In the genomic region with DNA sequence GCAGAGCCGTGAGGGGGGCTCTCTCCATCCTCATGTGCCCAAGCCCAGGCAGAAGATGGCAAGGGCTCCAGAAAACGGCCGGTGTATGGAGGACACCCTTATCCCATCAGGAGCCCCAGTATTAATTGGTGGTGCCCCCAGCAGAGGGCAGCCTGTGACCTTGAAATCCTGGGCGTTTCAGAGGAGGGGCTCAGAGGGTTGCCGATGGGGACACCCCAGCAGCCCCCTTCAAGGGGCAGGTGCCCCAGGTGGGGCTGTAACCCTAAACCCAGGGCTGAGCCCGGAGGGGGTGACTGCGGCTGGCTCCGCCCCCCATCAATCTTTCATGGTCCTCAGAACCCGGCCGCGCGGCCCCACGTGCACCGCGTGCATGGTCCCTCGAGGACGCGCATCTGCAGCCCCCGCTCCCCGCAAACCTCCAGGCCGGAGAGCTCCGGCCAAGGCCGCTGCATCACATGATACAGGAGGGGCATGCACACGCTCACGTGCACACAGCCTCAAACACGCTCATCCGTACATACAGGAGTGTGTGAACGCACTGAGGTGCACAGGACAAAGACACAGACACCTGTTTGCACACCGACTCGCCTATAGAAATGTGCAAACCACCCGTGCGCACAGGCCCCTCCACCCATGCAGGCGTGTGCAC, we compare ENCODE assay signal across 1 cellular context.
TF ChIP-seq lines count a peak whose summit lies in the region.

No MANE protein-coding gene starts in this region.

TF ChIP-seq in K562, 482 proteins besides CTCF, POLR2A, EP300 and RAD21 (continues in another document):
- TF ChIP-seq TBL1XR1 (IDR thresholded peaks at IDR 0.05; ENCODE audit: low read length in 2 of 2) (no peak), HSF4 (CRISPR knock-in tag; IDR thresholded peaks at IDR 0.05; ENCODE audit: borderline replicate concordance) (no peak), ZNF644 (tag; IDR thresholded peaks at IDR 0.05; ENCODE audit: low read depth) (no peak), RB1 (IDR thresholded peaks at IDR 0.05; ENCODE audit: low read depth) (peak; percentile 67; the same call in 1 of the 2 replicates), ZNF212 (CRISPR knock-in tag; IDR thresholded peaks at IDR 0.05) (no peak), GATA2 (CRISPR knock-in tag; IDR thresholded peaks at IDR 0.05) (no peak), ZNF354B (CRISPR knock-in tag; IDR thresholded peaks at IDR 0.05) (no peak), TRIM28 (IDR thresholded peaks at IDR 0.05) (no peak), BDP1 (IDR thresholded peaks at IDR 0.05; ENCODE audit: insufficient read depth, insufficient read length) (no peak), POLR3G (IDR thresholded peaks at IDR 0.05; ENCODE audit: extremely low read depth, insufficient read length, insufficient replicate concordance) (no peak), EZH2 (IDR thresholded peaks at IDR 0.05; ENCODE audit: borderline replicate concordance, low read depth, low read length) (no peak), ZNF3 (CRISPR knock-in tag; IDR thresholded peaks at IDR 0.05) (no peak), ZFP1 (CRISPR knock-in tag; IDR thresholded peaks at IDR 0.05) (no peak), NFXL1 (CRISPR knock-in tag; IDR thresholded peaks at IDR 0.05) (no peak), ZNF408 (CRISPR knock-in tag; IDR thresholded peaks at IDR 0.05; ENCODE audit: low read depth) (no peak), MYC (IDR thresholded peaks at IDR 0.05; ENCODE audit: low read depth, low read length) (0 out of 2 replicates have a peak, but pooled peaks have one; percentile 66), MYC (CRISPR knock-in tag; IDR thresholded peaks at IDR 0.05; ENCODE audit: borderline replicate concordance, low read depth) (peak; percentile 59; the same call in 1 of the 2 replicates), CEBPG (CRISPR knock-in tag; IDR thresholded peaks at IDR 0.05) (no peak), CEBPG (tag; conservative IDR thresholded peaks at IDR 0.05 in 1 of 2, IDR thresholded peaks at IDR 0.05 in 1 of 2) (no peak), NR2C1 (IDR thresholded peaks at IDR 0.05) (no peak), NR2C1 (tag; IDR thresholded peaks at IDR 0.05) (no peak), FOXJ3 (CRISPR knock-in tag; IDR thresholded peaks at IDR 0.05) (no peak), XRCC4 (IDR thresholded peaks at IDR 0.05; ENCODE audit: extremely low read depth, insufficient read depth, insufficient read length) (no peak), NCOR1 (IDR thresholded peaks at IDR 0.05) (no peak; the same call in 1 of the 2 replicates), SETDB1 (IDR thresholded peaks at IDR 0.05; ENCODE audit: low read length) (no peak), RFX5 (IDR thresholded peaks at IDR 0.05; ENCODE audit: low read depth, low read length) (no peak), CBX8 (IDR thresholded peaks at IDR 0.05; ENCODE audit: borderline replicate concordance, extremely low read depth, low read depth, low read length, poor library complexity, severe bottlenecking) (no peak), HDGF (IDR thresholded peaks at IDR 0.05) (no peak), SIN3A (IDR thresholded peaks at IDR 0.05; ENCODE audit: borderline replicate concordance in 2 of 2, control insufficient read depth in 1 of 2, low read depth in 2 of 2, low read length in 2 of 2) (0 out of 4 replicates have a peak, but pooled peaks of 1 of the 2 experiments have one; percentile 25), PRPF4 (IDR thresholded peaks at IDR 0.05; ENCODE audit: insufficient read depth, low read depth, low read length, poor library complexity, severe bottlenecking) (no peak), MCM3 (IDR thresholded peaks at IDR 0.05) (no peak), BRD4 (IDR thresholded peaks at IDR 0.05) (no peak), MCM5 (IDR thresholded peaks at IDR 0.05; ENCODE audit: low read depth) (no peak), RNF2 (IDR thresholded peaks at IDR 0.05) (no peak; the same call in 1 of the 2 replicates), NR2F6 (CRISPR knock-in tag; IDR thresholded peaks at IDR 0.05) (no peak)
- TF ChIP-seq, protein P1, sequence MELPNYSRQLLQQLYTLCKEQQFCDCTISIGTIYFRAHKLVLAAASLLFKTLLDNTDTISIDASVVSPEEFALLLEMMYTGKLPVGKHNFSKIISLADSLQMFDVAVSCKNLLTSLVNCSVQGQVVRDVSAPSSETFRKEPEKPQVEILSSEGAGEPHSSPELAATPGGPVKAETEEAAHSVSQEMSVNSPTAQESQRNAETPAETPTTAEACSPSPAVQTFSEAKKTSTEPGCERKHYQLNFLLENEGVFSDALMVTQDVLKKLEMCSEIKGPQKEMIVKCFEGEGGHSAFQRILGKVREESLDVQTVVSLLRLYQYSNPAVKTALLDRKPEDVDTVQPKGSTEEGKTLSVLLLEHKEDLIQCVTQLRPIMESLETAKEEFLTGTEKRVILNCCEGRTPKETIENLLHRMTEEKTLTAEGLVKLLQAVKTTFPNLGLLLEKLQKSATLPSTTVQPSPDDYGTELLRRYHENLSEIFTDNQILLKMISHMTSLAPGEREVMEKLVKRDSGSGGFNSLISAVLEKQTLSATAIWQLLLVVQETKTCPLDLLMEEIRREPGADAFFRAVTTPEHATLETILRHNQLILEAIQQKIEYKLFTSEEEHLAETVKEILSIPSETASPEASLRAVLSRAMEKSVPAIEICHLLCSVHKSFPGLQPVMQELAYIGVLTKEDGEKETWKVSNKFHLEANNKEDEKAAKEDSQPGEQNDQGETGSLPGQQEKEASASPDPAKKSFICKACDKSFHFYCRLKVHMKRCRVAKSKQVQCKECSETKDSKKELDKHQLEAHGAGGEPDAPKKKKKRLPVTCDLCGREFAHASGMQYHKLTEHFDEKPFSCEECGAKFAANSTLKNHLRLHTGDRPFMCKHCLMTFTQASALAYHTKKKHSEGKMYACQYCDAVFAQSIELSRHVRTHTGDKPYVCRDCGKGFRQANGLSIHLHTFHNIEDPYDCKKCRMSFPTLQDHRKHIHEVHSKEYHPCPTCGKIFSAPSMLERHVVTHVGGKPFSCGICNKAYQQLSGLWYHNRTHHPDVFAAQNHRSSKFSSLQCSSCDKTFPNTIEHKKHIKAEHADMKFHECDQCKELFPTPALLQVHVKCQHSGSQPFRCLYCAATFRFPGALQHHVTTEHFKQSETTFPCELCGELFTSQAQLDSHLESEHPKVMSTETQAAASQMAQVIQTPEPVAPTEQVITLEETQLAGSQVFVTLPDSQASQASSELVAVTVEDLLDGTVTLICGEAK (IDR thresholded peaks at IDR 0.05) = no peak
- TF ChIP-seq, protein P1 (CRISPR knock-in tag; IDR thresholded peaks at IDR 0.05) = 0 out of 2 replicates have a peak, but pooled peaks have one; percentile 38
- TF ChIP-seq, protein P2, sequence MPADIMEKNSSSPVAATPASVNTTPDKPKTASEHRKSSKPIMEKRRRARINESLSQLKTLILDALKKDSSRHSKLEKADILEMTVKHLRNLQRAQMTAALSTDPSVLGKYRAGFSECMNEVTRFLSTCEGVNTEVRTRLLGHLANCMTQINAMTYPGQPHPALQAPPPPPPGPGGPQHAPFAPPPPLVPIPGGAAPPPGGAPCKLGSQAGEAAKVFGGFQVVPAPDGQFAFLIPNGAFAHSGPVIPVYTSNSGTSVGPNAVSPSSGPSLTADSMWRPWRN (IDR thresholded peaks at IDR 0.05; ENCODE audit: low read depth) = no peak
- TF ChIP-seq, protein P3, sequence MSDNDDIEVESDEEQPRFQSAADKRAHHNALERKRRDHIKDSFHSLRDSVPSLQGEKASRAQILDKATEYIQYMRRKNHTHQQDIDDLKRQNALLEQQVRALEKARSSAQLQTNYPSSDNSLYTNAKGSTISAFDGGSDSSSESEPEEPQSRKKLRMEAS (CRISPR knock-in tag; IDR thresholded peaks at IDR 0.05) = peak; percentile 95
- TF ChIP-seq, protein P4, sequence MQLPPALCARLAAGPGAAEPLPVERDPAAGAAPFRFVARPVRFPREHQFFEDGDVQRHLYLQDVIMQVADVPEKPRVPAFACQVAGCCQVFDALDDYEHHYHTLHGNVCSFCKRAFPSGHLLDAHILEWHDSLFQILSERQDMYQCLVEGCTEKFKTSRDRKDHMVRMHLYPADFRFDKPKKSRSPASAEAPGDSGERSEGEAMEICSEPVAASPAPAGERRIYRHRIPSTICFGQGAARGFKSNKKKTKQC (CRISPR knock-in tag; IDR thresholded peaks at IDR 0.05) = peak; percentile 79; the same call in 1 of the 2 replicates
- TF ChIP-seq, protein P5, sequence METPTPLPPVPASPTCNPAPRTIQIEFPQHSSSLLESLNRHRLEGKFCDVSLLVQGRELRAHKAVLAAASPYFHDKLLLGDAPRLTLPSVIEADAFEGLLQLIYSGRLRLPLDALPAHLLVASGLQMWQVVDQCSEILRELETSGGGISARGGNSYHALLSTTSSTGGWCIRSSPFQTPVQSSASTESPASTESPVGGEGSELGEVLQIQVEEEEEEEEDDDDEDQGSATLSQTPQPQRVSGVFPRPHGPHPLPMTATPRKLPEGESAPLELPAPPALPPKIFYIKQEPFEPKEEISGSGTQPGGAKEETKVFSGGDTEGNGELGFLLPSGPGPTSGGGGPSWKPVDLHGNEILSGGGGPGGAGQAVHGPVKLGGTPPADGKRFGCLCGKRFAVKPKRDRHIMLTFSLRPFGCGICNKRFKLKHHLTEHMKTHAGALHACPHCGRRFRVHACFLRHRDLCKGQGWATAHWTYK (CRISPR knock-in tag; IDR thresholded peaks at IDR 0.05) = no peak
- TF ChIP-seq, protein P6, sequence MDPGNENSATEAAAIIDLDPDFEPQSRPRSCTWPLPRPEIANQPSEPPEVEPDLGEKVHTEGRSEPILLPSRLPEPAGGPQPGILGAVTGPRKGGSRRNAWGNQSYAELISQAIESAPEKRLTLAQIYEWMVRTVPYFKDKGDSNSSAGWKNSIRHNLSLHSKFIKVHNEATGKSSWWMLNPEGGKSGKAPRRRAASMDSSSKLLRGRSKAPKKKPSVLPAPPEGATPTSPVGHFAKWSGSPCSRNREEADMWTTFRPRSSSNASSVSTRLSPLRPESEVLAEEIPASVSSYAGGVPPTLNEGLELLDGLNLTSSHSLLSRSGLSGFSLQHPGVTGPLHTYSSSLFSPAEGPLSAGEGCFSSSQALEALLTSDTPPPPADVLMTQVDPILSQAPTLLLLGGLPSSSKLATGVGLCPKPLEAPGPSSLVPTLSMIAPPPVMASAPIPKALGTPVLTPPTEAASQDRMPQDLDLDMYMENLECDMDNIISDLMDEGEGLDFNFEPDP (CRISPR knock-in tag; IDR thresholded peaks at IDR 0.05) = no peak
